In the genomic region with DNA sequence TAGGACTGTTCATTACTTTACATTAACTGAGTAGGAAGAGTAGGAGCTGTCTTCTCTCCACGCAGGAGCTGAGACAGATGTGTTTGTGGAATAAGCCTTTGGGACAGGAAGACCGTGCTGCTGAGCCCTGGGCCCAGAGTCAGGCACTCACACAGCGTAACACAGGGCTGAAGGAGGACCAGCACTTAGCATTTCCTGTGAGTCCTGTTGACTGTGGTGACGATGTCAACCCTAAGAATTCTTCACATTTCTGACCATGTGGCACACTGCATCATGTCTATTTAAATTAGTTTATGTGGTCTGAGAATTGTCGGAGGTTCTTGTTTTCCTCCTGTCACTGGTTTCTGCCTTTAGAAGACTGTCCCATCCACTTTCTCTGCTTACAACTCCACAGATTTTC, we compare ENCODE assay signal across 10 cellular contexts.
DNase-seq lines count a peak whose midpoint lies in the region; ATAC-seq and FAIRE-seq lines count a peak whose summit lies in the region.
"Had no signal": no experiment of that assay in that cellular context is flagged by ENCODE, and none has a peak within 500 bp of the region (broad histone marks: within the 10 kb centered on the region; RNA-seq: fewer than 3 reads in every experiment).

No MANE protein-coding gene starts in this region.

- H3K27ac ChIP-seq in small intestine (ENCODE audit: low read depth in 1 of 2, low read length in 1 of 2) = peak overlapping the region in 1 of 2 donors; percentile 55

- no peak overlapping the region for H3K4me3 ChIP-seq in small intestine (ENCODE audit: low read depth in 1 of 2, low read length in 2 of 2)

- WGBS in small intestine, 3 donors = 61 to 85% (median 66%) methylated on average over 5 of the region's 5 CpGs

- peak; percentile 14 for DNase-seq in NCI-H82 (lab: John Stamatoyannopoulos, UW)
- no peak for DNase-seq in NCI-H82 treated with DMSO at 0.1 percent for 48 hours (lab: John Stamatoyannopoulos, UW; ENCODE audit: unreplicated experiment)
- DNase-seq in small intestine = peak; percentile 56
- DNase-seq in NCI-H526 treated with DMSO at 0.1 percent for 48 hours (lab: John Stamatoyannopoulos, UW) = no peak
- no peak for DNase-seq in effector CD4-positive, alpha-beta T cell
- DNase-seq in T-helper 9 cell = no peak
- DNase-seq: midbrain had no signal

- no peaks in the 10 kb centered on the region for H3K27me3 ChIP-seq in small intestine (ENCODE audit: control insufficient read depth in 2 of 2, insufficient read depth in 2 of 2, low read length in 2 of 2)

- H3K4me1 Mint-ChIP-seq in activated T-helper 17 cell treated with anti-CD3 and anti-CD28 coated beads, Interleukin-2, amount 50 U/mL, for 72 hours = peaks cover 55% of the 10 kb centered on the region

- H3K9me3 Mint-ChIP-seq in activated T-helper 17 cell treated with anti-CD3 and anti-CD28 coated beads, Interleukin-2, amount 50 U/mL, for 72 hours = no peaks in the 10 kb centered on the region

- H3K36me3 Mint-ChIP-seq in activated T-helper 17 cell treated with anti-CD3 and anti-CD28 coated beads, Interleukin-2, amount 50 U/mL, for 72 hours (ENCODE audit: low read depth) = peaks cover 68% of the 10 kb centered on the region

- peak overlapping the region; percentile 84 for H3K27ac Mint-ChIP-seq in activated T-helper 17 cell treated with anti-CD3 and anti-CD28 coated beads, Interleukin-2, amount 50 U/mL, for 72 hours

- H3K9me3 ChIP-seq in small intestine (ENCODE audit: control insufficient read depth, low read depth) = no peaks in the 10 kb centered on the region

- H3K36me3 ChIP-seq in small intestine (ENCODE audit: control insufficient read depth in 2 of 2, insufficient read depth in 2 of 2, low read length in 2 of 2) = no peaks in the 10 kb centered on the region

- no peaks in the 10 kb centered on the region for H3K27me3 Mint-ChIP-seq in activated T-helper 17 cell treated with anti-CD3 and anti-CD28 coated beads, Interleukin-2, amount 50 U/mL, for 72 hours

- peak; percentile 61 for ATAC-seq in HG02884 (IDR thresholded peaks at IDR 0.05; ENCODE audit: unreplicated experiment)
- ATAC-seq in activated T-helper 17 cell treated with anti-CD3 and anti-CD28 coated beads, Interleukin-2, amount 50 U/mL, for 72 hours (replicated peaks) = peak; percentile 73

- peaks cover 0 to 5% of the 10 kb centered on the region in 2 donors for H3K4me1 ChIP-seq in small intestine (ENCODE audit: control insufficient read depth in 2 of 2, insufficient read depth in 1 of 2, low read depth in 1 of 2, low read length in 1 of 2)

- FAIRE-seq in small intestine (lab: Jason Lieb, UNC) = no peak
- FAIRE-seq: A204.1 had no signal

- H3K4me3 Mint-ChIP-seq in activated T-helper 17 cell treated with anti-CD3 and anti-CD28 coated beads, Interleukin-2, amount 50 U/mL, for 72 hours = peak overlapping the region; percentile 51

Comparison
In these comparisons a context has a peak if more than half of its experiments do, and no peak if none do; other contexts are left out.
1. DNase-seq: peak in NCI-H82 (single experiment) and small intestine (single experiment); none in NCI-H82 treated with DMSO at 0.1 percent for 48 hours (single experiment), NCI-H526 treated with DMSO at 0.1 percent for 48 hours (single experiment), effector CD4-positive, alpha-beta T cell (single experiment) and T-helper 9 cell (single experiment).